7 cellular contexts compared by ENCODE assay signal in genomic region chr2:202278944-202279343, GRCh38. TPM values are rescaled to one million over a fixed set of nuclear protein-coding genes. Genes with fewer than 3 reads are reported as not detected.
DNase-seq lines count a peak whose midpoint lies in the region; ATAC-seq and TF ChIP-seq lines count a peak whose summit lies in the region.

No MANE protein-coding gene starts in this region.

- H3K27ac ChIP-seq in DOHH2 (ENCODE audit: low read depth, low read length) (no peak overlapping the region), thyroid gland (peak overlapping the region in 2 of 3 donors; percentile 32 to 56)

- H3K27me3 ChIP-seq in DOHH2 (ENCODE audit: control insufficient read depth, low read length) = no peaks in the 10 kb centered on the region
- H3K27me3 ChIP-seq in adipocyte (replicated peaks; ENCODE audit: control insufficient read depth, insufficient read depth, low read length) = no peaks in the 10 kb centered on the region
- H3K27me3 ChIP-seq in thyroid gland = no peaks in the 10 kb centered on the region

- H3K9ac ChIP-seq in adipocyte (ENCODE audit: low read length) = peak overlapping the region; percentile 40

- H3K4me1 ChIP-seq in DOHH2 (ENCODE audit: control insufficient read depth, low read length) (no peaks in the 10 kb centered on the region), adipocyte (ENCODE audit: control insufficient read depth, insufficient read depth, low read length) (peaks cover 27% of the 10 kb centered on the region), thyroid gland (peaks cover 5 to 18% of the 10 kb centered on the region in 2 donors)

- peaks cover 89% of the 10 kb centered on the region for H3K79me2 ChIP-seq in DOHH2 (ENCODE audit: control insufficient read depth, low read length)

- peak; percentile 46 for TF ChIP-seq CTCF in DOHH2 (IDR thresholded peaks at IDR 0.05; ENCODE audit: low read depth, low read length, poor library complexity, severe bottlenecking)
- peak; percentile 48; the same call in 1 of the 2 replicates for TF ChIP-seq CTCF in LNCAP (IDR thresholded peaks at IDR 0.05)
- TF ChIP-seq CTCF in thyroid gland (IDR thresholded peaks at IDR 0.05) = peak; percentile 12 to 54 (median 38)

- intact Hi-C loops in thyroid gland (cut with DNase I) = no loop called here

- peaks cover 55% of the 10 kb centered on the region for H4K20me1 ChIP-seq in DOHH2 (ENCODE audit: control insufficient read depth, insufficient read depth, low read depth, low read length)

- H3K4me3 ChIP-seq in DOHH2 (ENCODE audit: low read length) (no peak overlapping the region), adipocyte (ENCODE audit: low read length) (peak overlapping the region; percentile 49), thyroid gland (replicated peaks in 1 of 3) (no peak overlapping the region)

- peaks cover 24% of the 10 kb centered on the region for H3F3A ChIP-seq in DOHH2 (ENCODE audit: control insufficient read depth, insufficient read depth)

- no peaks in the 10 kb centered on the region for H3K9me2 ChIP-seq in DOHH2 (replicated peaks; ENCODE audit: control insufficient read depth, low read length)

- DNase-seq in adipocyte (ENCODE audit: low read depth) (peak; percentile 86), hepatic stellate cell (ENCODE audit: low spot score) (peak; percentile 65), thyroid gland (no peak)

- H3K36me3 ChIP-seq in DOHH2 (ENCODE audit: control insufficient read depth, low read length) (peaks cover 95% of the 10 kb centered on the region), adipocyte (ENCODE audit: control insufficient read depth, insufficient read depth, low read length, severe bottlenecking) (peaks cover 67% of the 10 kb centered on the region), thyroid gland (peaks cover 20 to 23% of the 10 kb centered on the region in 2 donors)

- no peak overlapping the region for H3K4me2 ChIP-seq in DOHH2 (ENCODE audit: low read length)

- ATAC-seq in HG02798 (IDR thresholded peaks at IDR 0.05; ENCODE audit: poor library complexity, unreplicated experiment) = no peak
- ATAC-seq in GM18861 (IDR thresholded peaks at IDR 0.05; ENCODE audit: unreplicated experiment) = no peak

- WGBS in thyroid gland, 2 donors = 3 to 5% methylated on average over 1 of the region's 1 CpG

- no peak for TF ChIP-seq POLR2A in thyroid gland (IDR thresholded peaks at IDR 0.05)

- H3K9me3 ChIP-seq in DOHH2 (ENCODE audit: control insufficient read depth, insufficient read depth, low read length) (no peaks in the 10 kb centered on the region), adipocyte (ENCODE audit: control insufficient read depth, low read length) (no peaks in the 10 kb centered on the region), thyroid gland (no peaks in the 10 kb centered on the region)

RNA-seq across cellular contexts. Expression of gene NOP58, which starts 13.4 kb away (rescaled TPM):
- total RNA-seq in thyroid gland = 100 to 1,000 TPM in 2 of 4 donors, 10 to 100 TPM in 2; 68.2 to 151 (median 90.3) TPM

RNA-seq across cellular contexts. Expression of gene SUMO1, which starts 40.5 kb away (rescaled TPM):
- total RNA-seq in thyroid gland = 100 to 1,000 TPM in 2 of 4 donors, 10 to 100 TPM in 2; 91.0 to 121 (median 102) TPM

Comparison
In these comparisons a context has a peak if more than half of its experiments do, and no peak if none do; other contexts are left out.
1. DNase-seq: peak in adipocyte (single experiment) and hepatic stellate cell (single experiment); none in thyroid gland (0 of 2).
2. Peak in every context shown above with its lines, with median percentiles within 50 percentile points of each other: CTCF ChIP-seq.